Comparison of ENCODE assay signal across 14 cellular contexts in the genomic region with DNA sequence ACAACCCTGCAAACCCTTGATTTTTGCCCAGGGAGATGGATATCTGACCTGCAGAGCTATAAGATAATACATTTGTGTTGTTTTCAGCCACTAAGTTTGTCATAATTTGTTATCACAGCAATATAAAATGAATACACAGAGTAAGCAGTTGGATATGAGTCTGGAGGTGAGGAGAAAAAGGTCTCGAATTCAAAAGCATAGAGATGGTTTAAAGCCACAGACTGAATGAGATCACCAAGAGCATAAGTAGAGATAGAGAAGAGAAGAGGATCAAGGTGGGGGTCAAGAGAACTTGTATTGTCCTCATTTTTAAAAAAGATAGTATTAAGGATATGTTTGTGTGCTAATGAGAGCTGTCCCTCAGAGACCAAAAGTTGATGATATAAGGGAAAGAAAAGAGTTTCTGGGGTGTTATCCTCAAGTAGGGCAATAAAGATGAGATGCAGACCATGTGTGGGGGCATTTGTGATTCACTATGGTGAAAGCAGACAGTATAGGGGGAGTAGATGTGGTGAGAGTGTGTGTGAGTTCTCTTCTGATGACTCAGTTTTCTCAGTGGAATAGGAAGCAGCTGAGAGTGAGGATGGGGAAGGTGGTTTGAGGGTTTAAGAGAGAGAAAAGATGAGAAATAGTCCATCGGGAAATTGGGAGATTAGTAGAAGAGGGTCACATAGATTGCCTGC. TPM values are rescaled to one million over a fixed set of nuclear protein-coding genes. Genes with fewer than 3 reads are reported as not detected.
DNase-seq lines count a peak whose midpoint lies in the region; ATAC-seq and TF ChIP-seq lines count a peak whose summit lies in the region.
"Had no signal": no experiment of that assay in that cellular context is flagged by ENCODE, and none has a peak within 500 bp of the region (broad histone marks: within the 10 kb centered on the region; RNA-seq: fewer than 3 reads in every experiment).

No MANE protein-coding gene starts in this region.

- H3K27me3 ChIP-seq in CD4-positive, CD25-positive, alpha-beta regulatory T cell (ENCODE audit: control insufficient read depth, insufficient read depth, low read length) = no peaks in the 10 kb centered on the region

- no peak overlapping the region for H3K4me3 ChIP-seq in CD4-positive, CD25-positive, alpha-beta regulatory T cell (ENCODE audit: low read depth, low read length)

- ATAC-seq in CD4-positive, CD25-positive, alpha-beta regulatory T cell (ENCODE audit: low read depth in 2 of 2) = peak; percentile 24 to 35
- no peak for ATAC-seq in GM21367 (IDR thresholded peaks at IDR 0.05; ENCODE audit: unreplicated experiment)
- no peak for ATAC-seq in HG02763 (IDR thresholded peaks at IDR 0.05; ENCODE audit: unreplicated experiment)
- ATAC-seq: right cardiac atrium, Right ventricle myocardium inferior had no signal

- H3K27ac ChIP-seq in CD4-positive, CD25-positive, alpha-beta regulatory T cell (ENCODE audit: insufficient read depth, low read length, poor library complexity, severe bottlenecking) = no peak overlapping the region

- no peak overlapping the region for H3K4me3 Mint-ChIP-seq in CD4-positive, CD25-positive, alpha-beta regulatory T cell
- H3K4me3 Mint-ChIP-seq: activated CD4-positive, alpha-beta T cell treated with anti-CD3 and anti-CD28 coated beads, Interleukin-2, amount 10 ng/mL, durations not matched to agents 7 days and 5 days had no signal

- peaks cover 15% of the 10 kb centered on the region for H3K4me1 ChIP-seq in CD4-positive, CD25-positive, alpha-beta regulatory T cell (ENCODE audit: control insufficient read depth, insufficient read depth, low read length, poor library complexity, severe bottlenecking)

- H3K36me3 ChIP-seq in CD4-positive, CD25-positive, alpha-beta regulatory T cell (ENCODE audit: control insufficient read depth, insufficient read depth, low read length) = no peaks in the 10 kb centered on the region

- H3K9me3 Mint-ChIP-seq in CD4-positive, CD25-positive, alpha-beta regulatory T cell = peaks cover 0 to 3% (median 0%) of the 10 kb centered on the region in 7 donors

- H3K36me3 Mint-ChIP-seq in CD4-positive, CD25-positive, alpha-beta regulatory T cell = peaks cover 10% of the 10 kb centered on the region

- peaks cover 31 to 81% (median 46%) of the 10 kb centered on the region in 4 donors for H3K4me1 Mint-ChIP-seq in CD4-positive, CD25-positive, alpha-beta regulatory T cell

- H3K9me3 ChIP-seq in CD4-positive, CD25-positive, alpha-beta regulatory T cell (ENCODE audit: control insufficient read depth in 2 of 2, low read length in 2 of 2) = no peaks in the 10 kb centered on the region

- DNase-seq in CD4-positive, CD25-positive, alpha-beta regulatory T cell = no peak
- DNase-seq in HCEC 1CT = peak; percentile 46
- DNase-seq in activated T-helper 9 cell treated with anti-CD3 and anti-CD28 coated beads, Interleukin-2, amount 50 U/mL, for 16 hours (ENCODE audit: low read depth) = peak; percentile 4
- peak; percentile 64 for DNase-seq in kidney glomerular epithelial cell (lab: John Stamatoyannopoulos, UW)
- no peak for DNase-seq in GM10266 (ENCODE audit: extremely low spot score)
- DNase-seq in DMS53 (lab: John Stamatoyannopoulos, UW) = no peak
- DNase-seq: activated CD4-positive, alpha-beta T cell treated with anti-CD3 and anti-CD28 coated beads, Interleukin-2, amount 10 ng/mL, durations not matched to agents 7 days and 5 days; cerebellar nuclear complex; mesendoderm; NCI-H2227 treated with DMSO at 0.1 percent for 48 hours; right cardiac atrium had no signal

- peak overlapping the region; percentile 4 to 18 (median 6) for H3K27ac Mint-ChIP-seq in CD4-positive, CD25-positive, alpha-beta regulatory T cell
- H3K27ac Mint-ChIP-seq: activated CD4-positive, alpha-beta T cell treated with anti-CD3 and anti-CD28 coated beads, Interleukin-2, amount 10 ng/mL, durations not matched to agents 7 days and 5 days had no signal

- TF ChIP-seq CTCF in GM10266 (IDR thresholded peaks at IDR 0.05; ENCODE audit: control insufficient read depth, insufficient read depth, low read depth, missing control alignments) = no peak

- no peaks in the 10 kb centered on the region for H3K27me3 Mint-ChIP-seq in CD4-positive, CD25-positive, alpha-beta regulatory T cell
- H3K27me3 Mint-ChIP-seq: activated CD4-positive, alpha-beta T cell treated with anti-CD3 and anti-CD28 coated beads, Interleukin-2, amount 10 ng/mL, durations not matched to agents 7 days and 5 days had no signal

RNA-seq across cellular contexts. Expression of a gene that starts 25.8 kb away (rescaled TPM):
- 59.7 TPM for total RNA-seq in CD4-positive, CD25-positive, alpha-beta regulatory T cell
- 10 to 100 TPM; 43.5 to 60.3 (median 49.1) TPM for polyA plus RNA-seq in CD4-positive, CD25-positive, alpha-beta regulatory T cell

Comparison
In these comparisons a context has a peak if more than half of its experiments do, and no peak if none do; other contexts are left out.
1. ATAC-seq: peak in CD4-positive, CD25-positive, alpha-beta regulatory T cell (2 of 2); none in GM21367 (single experiment) and HG02763 (single experiment).
2. DNase-seq: peak in HCEC 1CT (single experiment), activated T-helper 9 cell treated with anti-CD3 and anti-CD28 coated beads, Interleukin-2, amount 50 U/mL, for 16 hours (single experiment) and kidney glomerular epithelial cell (single experiment); none in CD4-positive, CD25-positive, alpha-beta regulatory T cell (0 of 3), GM10266 (single experiment) and DMS53 (single experiment).